18 cellular contexts compared by ENCODE assay signal in the genomic region with DNA sequence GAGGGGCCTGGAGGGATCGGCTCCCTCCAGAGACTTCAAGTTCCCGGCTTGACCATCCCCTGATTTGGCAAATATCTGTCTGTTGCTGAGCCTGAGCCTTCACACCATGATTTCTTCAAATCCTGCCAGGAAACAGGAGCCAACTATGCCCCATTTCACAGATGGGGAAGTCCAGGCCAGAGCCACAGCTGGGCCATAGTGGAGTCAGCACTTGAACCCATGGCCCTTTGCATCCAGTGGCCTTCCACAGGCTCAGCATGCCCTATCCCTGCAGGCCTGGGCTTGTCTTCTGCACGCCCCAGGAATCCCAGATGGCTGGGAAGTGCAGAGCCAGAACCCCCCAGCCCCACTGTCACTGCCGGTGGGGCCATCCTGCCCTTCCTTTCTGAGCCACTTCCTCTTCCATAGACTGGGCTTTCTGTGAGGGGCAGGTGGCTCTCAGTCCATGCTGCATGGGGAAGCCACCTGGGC. TPM values are rescaled to one million over a fixed set of nuclear protein-coding genes. Genes with fewer than 3 reads are reported as not detected.
DNase-seq lines count a peak whose midpoint lies in the region; FAIRE-seq and TF ChIP-seq lines count a peak whose summit lies in the region.
"Had no signal": no experiment of that assay in that cellular context is flagged by ENCODE, and none has a peak within 500 bp of the region (broad histone marks: within the 10 kb centered on the region; RNA-seq: fewer than 3 reads in every experiment).

No MANE protein-coding gene starts in this region.

- no peak overlapping the region for H2BK12ac ChIP-seq in H1 (ENCODE audit: low read depth, low read length)

- TF ChIP-seq EP300 in H1 (IDR thresholded peaks at IDR 0.05; ENCODE audit: borderline replicate concordance in 1 of 2, low read depth in 2 of 2, low read length in 2 of 2) (no peak), ovary (IDR thresholded peaks at IDR 0.05) (no peak)

- no peak overlapping the region for H3K4ac ChIP-seq in H1 (replicated peaks; ENCODE audit: insufficient read length, low read depth, low read length)

- no peak overlapping the region for H3K23ac ChIP-seq in H1 (ENCODE audit: insufficient read length)

- H3K4me2 ChIP-seq in H1 (ENCODE audit: insufficient read depth in 1 of 2, low read depth in 2 of 2, low read length in 2 of 2) = no peak overlapping the region

- H3K4me1 Mint-ChIP-seq in activated CD4-positive, alpha-beta memory T cell treated with anti-CD3 and anti-CD28 coated beads for 36 hours (ENCODE audit: low read depth) = no peaks in the 10 kb centered on the region
- peaks cover 2% of the 10 kb centered on the region for H3K4me1 Mint-ChIP-seq in activated CD4-positive, alpha-beta memory T cell treated with anti-CD3 and anti-CD28 coated beads, Interleukin-2, amount 10 ng/mL, durations not matched to agents 7 days and 5 days

- no peak overlapping the region for H3K56ac ChIP-seq in H1 (replicated peaks; ENCODE audit: insufficient read length, low read depth, low read length)

- H2BK15ac ChIP-seq in H1 (ENCODE audit: low read length) = no peak overlapping the region; the same call in 1 of the 2 replicates

- TF ChIP-seq CTCF in H1 (IDR thresholded peaks at IDR 0.05; ENCODE audit: control extremely low read depth in 1 of 3, insufficient read depth in 1 of 3, low read depth in 1 of 3, low read length in 3 of 3) (no peak), ovary (IDR thresholded peaks at IDR 0.05) (no peak)

- TF ChIP-seq POLR2A in H1 (IDR thresholded peaks at IDR 0.05; ENCODE audit: control extremely low read depth in 1 of 2, low read depth in 2 of 2, low read length in 2 of 2) = no peak
- no peak for TF ChIP-seq POLR2A in ovary (IDR thresholded peaks at IDR 0.05)

- H4K8ac ChIP-seq in H1 (ENCODE audit: extremely low read depth, insufficient read depth, low read length) = no peak overlapping the region

- 71% methylated on average over 4 of the region's 4 CpGs; no CpG with 5 or more reads in 1 of the 2 experiments for WGBS in H1 (ENCODE audit: extremely low coverage in 1 of 2, insufficient coverage in 1 of 2, insufficient read length in 1 of 2, insufficient replicate concordance in 2 of 2, low coverage in 1 of 2, low lambda C conversion rate in 2 of 2, missing lambda C conversion rate in 1 of 2), 2 experiments
- 63 to 68% (median 65%) methylated on average over 3 to 4 of the region's 4 CpGs for WGBS in ovary, 3 donors

- POLR2A ChIA-PET in activated CD4-positive, alpha-beta memory T cell treated with anti-CD3 and anti-CD28 coated beads for 36 hours (lab: Charles Lee) = no interaction called here
- POLR2A ChIA-PET in activated CD4-positive, alpha-beta memory T cell treated with anti-CD3 and anti-CD28 coated beads, Interleukin-2, amount 10 ng/mL, durations not matched to agents 7 days and 5 days (lab: Charles Lee) = no interaction called here
- POLR2A ChIA-PET in H1 (lab: Charles Lee; ENCODE audit: partially characterized antibody) = no interaction called here

- H2AK5ac ChIP-seq in H1 (ENCODE audit: low read depth, low read length) = 0 out of 2 replicates have a peak overlapping the region, but pooled peaks have one; percentile 39

- H3K27me3 ChIP-seq in H1 (replicated peaks in 1 of 4; ENCODE audit: control insufficient read depth in 3 of 4, extremely low read depth in 1 of 4, insufficient read depth in 3 of 4, low read length in 3 of 4) (0 out of 7 replicates have a peak, but pooled peaks cover 0 to 3% (median 0%) of the 10 kb centered on the region in 4 experiments), ovary (no peaks in the 10 kb centered on the region)
- H3K27me3 ChIP-seq: BE2C had no signal

- no peak overlapping the region for H3K4me3 Mint-ChIP-seq in activated CD4-positive, alpha-beta memory T cell treated with anti-CD3 and anti-CD28 coated beads for 36 hours
- no peak overlapping the region for H3K4me3 Mint-ChIP-seq in activated CD4-positive, alpha-beta memory T cell treated with anti-CD3 and anti-CD28 coated beads, Interleukin-2, amount 10 ng/mL, durations not matched to agents 7 days and 5 days

- no peak overlapping the region for H3K27ac ChIP-seq in H1 (ENCODE audit: low read depth, low read length)
- no peak overlapping the region for H3K27ac ChIP-seq in ovary

- H2AFZ ChIP-seq in H1 (ENCODE audit: low read length) = no peak overlapping the region

- H3K27me3 Mint-ChIP-seq in activated CD4-positive, alpha-beta memory T cell treated with anti-CD3 and anti-CD28 coated beads for 36 hours = peaks cover 35% of the 10 kb centered on the region
- H3K27me3 Mint-ChIP-seq in activated CD4-positive, alpha-beta memory T cell treated with anti-CD3 and anti-CD28 coated beads, Interleukin-2, amount 10 ng/mL, durations not matched to agents 7 days and 5 days = peaks cover 6% of the 10 kb centered on the region

- no peak for FAIRE-seq in H1 (lab: Jason Lieb, UNC)
- FAIRE-seq in GM19239 (lab: Jason Lieb, UNC) = no peak
- FAIRE-seq: A204.1, frontal cortex, urothelium cell line had no signal

- no peaks in the 10 kb centered on the region for H3K36me3 Mint-ChIP-seq in activated CD4-positive, alpha-beta memory T cell treated with anti-CD3 and anti-CD28 coated beads for 36 hours
- no peaks in the 10 kb centered on the region for H3K36me3 Mint-ChIP-seq in activated CD4-positive, alpha-beta memory T cell treated with anti-CD3 and anti-CD28 coated beads, Interleukin-2, amount 10 ng/mL, durations not matched to agents 7 days and 5 days (ENCODE audit: low read depth)

- H3K14ac ChIP-seq in H1 (ENCODE audit: insufficient read length) = no peak overlapping the region

- no peak overlapping the region for H2BK5ac ChIP-seq in H1 (ENCODE audit: low read depth, low read length)

- no peak overlapping the region; the same call in 1 of the 2 replicates for H3K18ac ChIP-seq in H1 (ENCODE audit: extremely low read depth, low read length)

- CTCF ChIA-PET in activated CD4-positive, alpha-beta memory T cell treated with anti-CD3 and anti-CD28 coated beads for 36 hours (lab: Charles Lee) = interaction anchor here (1.3 to 5.2 kb wide), 11 partner anchors 8 to 218 kb away, joined by 3 to 83 read pairs (median 5); no protein-coding TSS in a partner anchor
- CTCF ChIA-PET in activated CD4-positive, alpha-beta memory T cell treated with anti-CD3 and anti-CD28 coated beads, Interleukin-2, amount 10 ng/mL, durations not matched to agents 7 days and 5 days (lab: Charles Lee) = interaction anchor here (1.2 to 1.9 kb wide), 5 partner anchors 8 to 160 kb away, joined by 3 to 9 read pairs (median 3); no protein-coding TSS in a partner anchor
- CTCF ChIA-PET in H1 (lab: Charles Lee; ENCODE audit: partially characterized antibody) = interaction anchor here (0.6 to 18.9 kb wide), 25 partner anchors 8 to 257 kb away, joined by 3 to 237 read pairs (median 6); partner anchors contain the start of gene EML1

- no peaks in the 10 kb centered on the region for H3K9me3 Mint-ChIP-seq in activated CD4-positive, alpha-beta memory T cell treated with anti-CD3 and anti-CD28 coated beads for 36 hours
- no peaks in the 10 kb centered on the region for H3K9me3 Mint-ChIP-seq in activated CD4-positive, alpha-beta memory T cell treated with anti-CD3 and anti-CD28 coated beads, Interleukin-2, amount 10 ng/mL, durations not matched to agents 7 days and 5 days

- no peak overlapping the region for H4K5ac ChIP-seq in H1 (ENCODE audit: insufficient read length, low read depth, low read length)

- intact Hi-C loops in activated CD4-positive, alpha-beta memory T cell treated with anti-CD3 and anti-CD28 coated beads for 36 hours (cut with micrococcal nuclease) = no loop called here
- intact Hi-C loops in ovary (cut with DNase I) = loop anchor here in 3 of 4 donors (2.0 to 5.0 kb wide), 3 partner anchors 156 to 158 kb away; no protein-coding TSS in a partner anchor

- H4K91ac ChIP-seq in H1 (replicated peaks; ENCODE audit: insufficient read length, low read length) = peak overlapping the region; percentile 56

- H3K9me3 ChIP-seq in H1 (ENCODE audit: insufficient read depth in 2 of 2, low read depth in 1 of 2, low read length in 1 of 2) (no peaks in the 10 kb centered on the region), ovary (no peaks in the 10 kb centered on the region)
- H3K9me3 ChIP-seq: BE2C, Caco-2, SK-N-SH had no signal

- peaks cover 0 to 1% of the 10 kb centered on the region in 2 experiments for H4K20me1 ChIP-seq in H1 (replicated peaks in 1 of 2; ENCODE audit: control insufficient read depth in 1 of 2, insufficient read depth in 2 of 2, low read length in 2 of 2)

- H3K4me1 ChIP-seq in H1 (replicated peaks in 1 of 4; ENCODE audit: control insufficient read depth in 3 of 4, insufficient read depth in 4 of 4, low read length in 3 of 4) (peaks cover 0 to 12% (median 7%) of the 10 kb centered on the region in 4 experiments; a peak in 5 of 7 replicates), ovary (ENCODE audit: insufficient read depth) (peaks cover 9% of the 10 kb centered on the region)
- H3K4me1 ChIP-seq: BE2C had no signal

- no peak overlapping the region for H2BK120ac ChIP-seq in H1 (replicated peaks; ENCODE audit: low read depth, low read length)

- peak overlapping the region; percentile 86; the same call in 1 of the 2 replicates for H2BK20ac ChIP-seq in H1 (ENCODE audit: low read length)

- no peak overlapping the region for H3K9ac ChIP-seq in H1 (replicated peaks in 1 of 4; ENCODE audit: extremely low read depth in 1 of 4, low read depth in 3 of 4, low read length in 3 of 4)
- H3K9ac ChIP-seq: SK-N-SH had no signal

- TF ChIP-seq RAD21 in H1 (IDR thresholded peaks at IDR 0.05 in 1 of 2, conservative IDR thresholded peaks at IDR 0.05 in 1 of 2; ENCODE audit: low read depth in 2 of 2, low read length in 2 of 2) = no peak

- peak; percentile 6 for DNase-seq in activated CD4-positive, alpha-beta memory T cell treated with anti-CD3 and anti-CD28 coated beads for 36 hours
- no peak for DNase-seq in activated CD4-positive, alpha-beta memory T cell treated with anti-CD3 and anti-CD28 coated beads, Interleukin-2, amount 10 ng/mL, durations not matched to agents 7 days and 5 days
- DNase-seq in Daoy (ENCODE audit: low read depth) (peak; percentile 1), H1 (ENCODE audit: low read depth in 1 of 2, low spot score in 2 of 2) (peak in 1 of 2 experiments; percentile 37), ovary (peak in 4 of 5 donors; percentile 5 to 21 (median 6)), GM19239 (ENCODE audit: insufficient read length, low spot score) (no peak), DMS114 treated with DMSO at 0.1 percent for 48 hours (lab: John Stamatoyannopoulos, UW; ENCODE audit: unreplicated experiment) (no peak), inferior parietal cortex (ENCODE audit: extremely low spot score) (no peak)
- DNase-seq: BE2C; effector CD4-positive, alpha-beta T cell; NCI-H1092 treated with DMSO at 0.1 percent for 48 hours; NCI-H2081; SK-N-SH had no signal

- no peaks in the 10 kb centered on the region for H3K79me2 ChIP-seq in H1 (ENCODE audit: control insufficient read depth in 1 of 2, insufficient read depth in 2 of 2, low read length in 2 of 2)

- no peak overlapping the region for H3K27ac Mint-ChIP-seq in activated CD4-positive, alpha-beta memory T cell treated with anti-CD3 and anti-CD28 coated beads for 36 hours
- no peak overlapping the region for H3K27ac Mint-ChIP-seq in activated CD4-positive, alpha-beta memory T cell treated with anti-CD3 and anti-CD28 coated beads, Interleukin-2, amount 10 ng/mL, durations not matched to agents 7 days and 5 days

- H3K36me3 ChIP-seq in H1 (ENCODE audit: control insufficient read depth in 2 of 4, insufficient read depth in 4 of 4, low read length in 3 of 4) (no peaks in the 10 kb centered on the region; a peak in 1 of 8 replicates), ovary (no peaks in the 10 kb centered on the region)
- H3K36me3 ChIP-seq: BE2C had no signal

- no peak overlapping the region for H3K4me3 ChIP-seq in H1 (ENCODE audit: extremely low read depth in 1 of 4, insufficient read depth in 2 of 4, low read depth in 3 of 4, low read length in 4 of 4)
- no peak overlapping the region for H3K4me3 ChIP-seq in ovary

- H3K79me1 ChIP-seq in H1 (ENCODE audit: low read depth, low read length) = no peaks in the 10 kb centered on the region

- peaks cover 2% of the 10 kb centered on the region; the same call in 1 of the 2 replicates for H3K23me2 ChIP-seq in H1 (ENCODE audit: low read depth, low read length)

RNA-seq across cellular contexts. Expression of gene CYP46A1, which starts 44.9 kb away (rescaled TPM):
- under 1 TPM; 0.19 to 0.21 TPM for total RNA-seq in activated CD4-positive, alpha-beta memory T cell treated with anti-CD3 and anti-CD28 coated beads for 36 hours
- under 1 TPM; 0.13 to 0.23 TPM for total RNA-seq in activated CD4-positive, alpha-beta memory T cell treated with anti-CD3 and anti-CD28 coated beads, Interleukin-2, amount 10 ng/mL, durations not matched to agents 7 days and 5 days
- total RNA-seq in Daoy (2014; rRNA removed; shearing (Covaris generic)) = 0.06 and 0.15 TPM in 2 replicates
- total RNA-seq in H1 (2021; fragmentation: NEBNext Ultra II Directional; extraction: Animal tissue kit (Norgen Biotek cat#: 25700)) = 0.71 and 1.3 TPM in 2 replicates
- polyA plus RNA-seq in H1 (2011; rRNA removed) (0.41 and 0.89 TPM in 2 replicates), ovary (1 to 10 TPM; 1.2 TPM)
- 0.88 TPM for polyA plus RNA-seq in H1 (2011; cell fraction: cytosol; rRNA removed)
- 4.4 TPM for polyA plus RNA-seq in H1 (2011; cell fraction: nucleus; rRNA removed)
- 0.60 to 1.6 TPM (median 0.87 TPM) in 4 replicates for polyA plus RNA-seq in H1 (2012, experiment 1 of 2)
- polyA plus RNA-seq in H1 (2012, experiment 2 of 2) = 0.45 TPM
- polyA plus RNA-seq in H1 (2013, experiment 1 of 2) = 0.63 TPM
- 0.57 TPM for polyA plus RNA-seq in H1 (2013, experiment 2 of 2)
- polyA minus RNA-seq in H1 (2011; rRNA and poly(A)+ RNA removed) = 0.63 and 0.91 TPM in 2 replicates
- polyA minus RNA-seq in H1 (2011; cell fraction: cytosol; rRNA and poly(A)+ RNA removed) = not detected
- 1.9 TPM for polyA minus RNA-seq in H1 (2011; cell fraction: nucleus; rRNA and poly(A)+ RNA removed)
- total RNA-seq in ovary = 1 to 10 TPM in 5 of 7 donors, under 1 TPM in 2; 0.48 to 4.9 (median 1.9) TPM
- total RNA-seq: RPMI7951 had no signal

Comparison
In these comparisons a context has a peak if more than half of its experiments do, and no peak if none do; other contexts are left out.
1. DNase-seq: peak in activated CD4-positive, alpha-beta memory T cell treated with anti-CD3 and anti-CD28 coated beads for 36 hours (single experiment), Daoy (single experiment) and ovary (4 of 5); none in activated CD4-positive, alpha-beta memory T cell treated with anti-CD3 and anti-CD28 coated beads, Interleukin-2, amount 10 ng/mL, durations not matched to agents 7 days and 5 days (single experiment), GM19239 (single experiment), DMS114 treated with DMSO at 0.1 percent for 48 hours (single experiment) and inferior parietal cortex (single experiment).